In genomic region chr4:6834867-6835266, GRCh38 we compare ENCODE assay signal across 19 cellular contexts. TPM values are rescaled to one million over a fixed set of nuclear protein-coding genes. Genes with fewer than 3 reads are reported as not detected.
DNase-seq lines count a peak whose midpoint lies in the region; ATAC-seq and TF ChIP-seq lines count a peak whose summit lies in the region.
"Had no signal": no experiment of that assay in that cellular context is flagged by ENCODE, and none has a peak within 500 bp of the region (broad histone marks: within the 10 kb centered on the region; RNA-seq: fewer than 3 reads in every experiment).

No MANE protein-coding gene starts in this region.

- H3K4me1 ChIP-seq in cardiac muscle cell (ENCODE audit: low read depth): peaks cover 12% of the 10 kb centered on the region

- intact Hi-C loops in Right ventricle myocardium inferior (cut with DNase I): no loop called here

- ATAC-seq in Right ventricle myocardium inferior: no peak
- no peak for ATAC-seq in HG03521 (IDR thresholded peaks at IDR 0.05; ENCODE audit: unreplicated experiment)
- ATAC-seq in GM19035 (IDR thresholded peaks at IDR 0.05; ENCODE audit: unreplicated experiment): no peak
- ATAC-seq: GM23338, pancreas had no signal

- peak overlapping the region; percentile 10 for H3K27ac ChIP-seq in cardiac muscle cell
- H3K27ac ChIP-seq: HL-60, pancreas had no signal

- peak overlapping the region; percentile 91 for H3K27ac Mint-ChIP-seq in type B pancreatic cell
- H3K27ac Mint-ChIP-seq: activated CD4-positive, alpha-beta memory T cell treated with anti-CD3 and anti-CD28 coated beads, Interleukin-2, amount 10 ng/mL, durations not matched to agents 7 days and 5 days; dendritic cell treated with granulocyte-macrophage colony-stimulating factor and Interleukin-4, amounts not matched to agents 40 ng/mL and 50 ng/mL, for 4 days; GM23338; memory B cell had no signal

- no peaks in the 10 kb centered on the region for H3K27me3 ChIP-seq in cardiac muscle cell
- H3K27me3 ChIP-seq: pancreas had no signal

- peaks cover 10% of the 10 kb centered on the region for H3K36me3 ChIP-seq in cardiac muscle cell

- no peaks in the 10 kb centered on the region for H3K9me3 ChIP-seq in cardiac muscle cell (ENCODE audit: low read depth)
- H3K9me3 ChIP-seq: pancreas had no signal

- H3K36me3 Mint-ChIP-seq in type B pancreatic cell: peaks cover 33% of the 10 kb centered on the region

- H3K4me3 Mint-ChIP-seq in type B pancreatic cell: no peak overlapping the region
- H3K4me3 Mint-ChIP-seq: activated CD4-positive, alpha-beta memory T cell treated with anti-CD3 and anti-CD28 coated beads, Interleukin-2, amount 10 ng/mL, durations not matched to agents 7 days and 5 days; dendritic cell treated with granulocyte-macrophage colony-stimulating factor and Interleukin-4, amounts not matched to agents 40 ng/mL and 50 ng/mL, for 4 days; GM23338; memory B cell had no signal

- H3K9me3 Mint-ChIP-seq in type B pancreatic cell: no peaks in the 10 kb centered on the region
- H3K9me3 Mint-ChIP-seq: dendritic cell treated with granulocyte-macrophage colony-stimulating factor and Interleukin-4, amounts not matched to agents 40 ng/mL and 50 ng/mL, for 4 days had no signal

- H3K4me3 ChIP-seq in cardiac muscle cell (no peak overlapping the region), foreskin fibroblast (ENCODE audit: low read depth in 1 of 2, low read length in 2 of 2) (no peak overlapping the region)
- H3K4me3 ChIP-seq: GM23338, pancreas had no signal

- H3K4me1 Mint-ChIP-seq in type B pancreatic cell (ENCODE audit: unreplicated experiment): peaks cover 7% of the 10 kb centered on the region

- TF ChIP-seq CTCF in cardiac muscle cell (IDR thresholded peaks at IDR 0.05; ENCODE audit: low read depth, low read length) (no peak), foreskin fibroblast (IDR thresholded peaks at IDR 0.05; ENCODE audit: low read depth, low read length) (no peak), type B pancreatic cell (conservative IDR thresholded peaks at IDR 0.05) (no peak)

- DNase-seq in cardiac muscle cell (ENCODE audit: low read depth in 1 of 2, low spot score in 1 of 2): no peak
- no peak for DNase-seq in Right ventricle myocardium inferior (ENCODE audit: missing footprints)
- peak; percentile 1 for DNase-seq in amniotic stem cell (lab: John Stamatoyannopoulos, UW)
- peak; percentile 25 to 50 for DNase-seq in foreskin fibroblast
- no peak for DNase-seq in type B pancreatic cell (ENCODE audit: extremely low spot score, unreplicated experiment)
- no peak for DNase-seq in NCI-H1048 (lab: John Stamatoyannopoulos, UW)
- DNase-seq: activated CD4-positive, alpha-beta memory T cell treated with anti-CD3 and anti-CD28 coated beads, Interleukin-2, amount 10 ng/mL, durations not matched to agents 7 days and 5 days; activated naive CD4-positive, alpha-beta T cell; DND-41; head of caudate nucleus; NCI-H2171 treated with DMSO at 0.1 percent for 48 hours; pancreas; T-helper 9 cell had no signal

- no peaks in the 10 kb centered on the region for H3K27me3 Mint-ChIP-seq in type B pancreatic cell
- H3K27me3 Mint-ChIP-seq: activated CD4-positive, alpha-beta memory T cell treated with anti-CD3 and anti-CD28 coated beads, Interleukin-2, amount 10 ng/mL, durations not matched to agents 7 days and 5 days; dendritic cell treated with granulocyte-macrophage colony-stimulating factor and Interleukin-4, amounts not matched to agents 40 ng/mL and 50 ng/mL, for 4 days; memory B cell had no signal

RNA-seq across cellular contexts. Expression of gene KIAA0232, which starts 52.3 kb away (rescaled TPM):
- total RNA-seq in cardiac muscle cell: 25.8 and 28.7 TPM in 2 replicates
- 27.4 and 30.0 TPM in 2 replicates for polyA plus RNA-seq in cardiac muscle cell
- 72.1 TPM for total RNA-seq in Right ventricle myocardium inferior
- 33.9 and 35.9 TPM in 2 replicates for total RNA-seq in type B pancreatic cell (ENCODE audit: low replicate concordance)

Comparison
In these comparisons a context has a peak if more than half of its experiments do, and no peak if none do; other contexts are left out.
1. DNase-seq: peak in amniotic stem cell (single experiment) and foreskin fibroblast (2 of 2); none in cardiac muscle cell (0 of 2), Right ventricle myocardium inferior (single experiment), type B pancreatic cell (single experiment) and NCI-H1048 (single experiment).